Comparison of ENCODE assay signal across 23 cellular contexts in genomic region chr3:88809993-88810392, GRCh38.
DNase-seq lines count a peak whose midpoint lies in the region; ATAC-seq and TF ChIP-seq lines count a peak whose summit lies in the region.
"Had no signal": no experiment of that assay in that cellular context is flagged by ENCODE, and none has a peak within 500 bp of the region (broad histone marks: within the 10 kb centered on the region; RNA-seq: fewer than 3 reads in every experiment).

No MANE protein-coding gene starts in this region.

- no peaks in the 10 kb centered on the region for H3K9me3 Mint-ChIP-seq in mesothelial cell of epicardium
- H3K9me3 Mint-ChIP-seq in activated CD8-positive, alpha-beta memory T cell treated with anti-CD3 and anti-CD28 coated beads, Interleukin-2, amount 10 ng/mL, durations not matched to agents 7 days and 5 days (ENCODE audit: low read depth), result peaks cover 8% of the 10 kb centered on the region
- H3K9me3 Mint-ChIP-seq: activated naive CD4-positive, alpha-beta T cell treated with anti-CD3 and anti-CD28 coated beads for 36 hours had no signal

- ATAC-seq in GM21529 (IDR thresholded peaks at IDR 0.05; ENCODE audit: unreplicated experiment) (no peak), GM19351 (IDR thresholded peaks at IDR 0.05; ENCODE audit: unreplicated experiment) (no peak)
- ATAC-seq in activated CD8-positive, alpha-beta memory T cell treated with anti-CD3 and anti-CD28 coated beads, Interleukin-2, amount 10 ng/mL, durations not matched to agents 7 days and 5 days, result no peak
- ATAC-seq: GM12878, HCT116, lower lobe of right lung, SK-N-SH treated with all-trans-retinoic acid at 6 μM for 48 hours had no signal

- H3K4me3 ChIP-seq in AG10803 (ENCODE audit: low read length) (no peak overlapping the region), cardiac fibroblast (replicated peaks in 1 of 2; ENCODE audit: low read depth in 2 of 2, low read length in 2 of 2) (no peak overlapping the region)
- H3K4me3 ChIP-seq: GM12878, heart right ventricle, lower lobe of right lung, right atrium auricular region, suprapubic skin had no signal

- peak overlapping the region; percentile 34 for H3K27ac Mint-ChIP-seq in mesothelial cell of epicardium
- no peak overlapping the region for H3K27ac Mint-ChIP-seq in activated CD8-positive, alpha-beta memory T cell treated with anti-CD3 and anti-CD28 coated beads, Interleukin-2, amount 10 ng/mL, durations not matched to agents 7 days and 5 days
- H3K27ac Mint-ChIP-seq: activated naive CD4-positive, alpha-beta T cell treated with anti-CD3 and anti-CD28 coated beads for 36 hours; T-helper 2 cell treated with Interferon-gamma antibody and Interleukin-4, amounts not matched to agents 5 μg/mL and 100 μg/mL, for 36 hours had no signal

- CTCF ChIA-PET in activated CD8-positive, alpha-beta memory T cell treated with anti-CD3 and anti-CD28 coated beads, Interleukin-2, amount 10 ng/mL, durations not matched to agents 7 days and 5 days (lab: Charles Lee), result no interaction called here

- no peak for TF ChIP-seq CTCF in AG10803 (conservative IDR thresholded peaks at IDR 0.05; ENCODE audit: low read length)
- TF ChIP-seq CTCF in cardiac fibroblast (IDR thresholded peaks at IDR 0.05; ENCODE audit: low read depth, low read length), result no peak
- no peak for TF ChIP-seq CTCF in mesothelial cell of epicardium (IDR thresholded peaks at IDR 0.05; ENCODE audit: unreplicated experiment)

- H3K27me3 Mint-ChIP-seq in mesothelial cell of epicardium (ENCODE audit: low read depth), result no peaks in the 10 kb centered on the region
- no peaks in the 10 kb centered on the region for H3K27me3 Mint-ChIP-seq in activated CD8-positive, alpha-beta memory T cell treated with anti-CD3 and anti-CD28 coated beads, Interleukin-2, amount 10 ng/mL, durations not matched to agents 7 days and 5 days

- peak; percentile 8 for DNase-seq in AG10803 (ENCODE audit: low read depth)
- DNase-seq in OCI-M1 (lab: John Stamatoyannopoulos, UW), result peak; percentile 57
- peak; percentile 10 to 58 for DNase-seq in cardiac fibroblast (ENCODE audit: low read depth in 2 of 2)
- no peak for DNase-seq in mesothelial cell of epicardium (ENCODE audit: low spot score in 2 of 2, unreplicated experiment in 2 of 2)
- DNase-seq in NCI-H2081 treated with DMSO at 0.1 percent for 48 hours (lab: John Stamatoyannopoulos, UW), result no peak
- DNase-seq in activated CD8-positive, alpha-beta memory T cell treated with anti-CD3 and anti-CD28 coated beads, Interleukin-2, amount 10 ng/mL, durations not matched to agents 7 days and 5 days, result no peak
- DNase-seq: activated naive CD4-positive, alpha-beta T cell treated with anti-CD3 and anti-CD28 coated beads for 36 hours; activated T-cell treated with anti-CD3 and anti-CD28 coated beads, Interleukin-2, amount 50 U/mL, for 48 hours; anterior cingulate cortex; DMS 273 treated with DMSO at 0.1 percent for 48 hours; GF-D8; lower lobe of right lung; NCI-H1417; NCI-H2107 had no signal

- peaks cover 19% of the 10 kb centered on the region for H3K4me1 Mint-ChIP-seq in mesothelial cell of epicardium
- no peaks in the 10 kb centered on the region for H3K4me1 Mint-ChIP-seq in activated CD8-positive, alpha-beta memory T cell treated with anti-CD3 and anti-CD28 coated beads, Interleukin-2, amount 10 ng/mL, durations not matched to agents 7 days and 5 days

- H3K36me3 Mint-ChIP-seq in mesothelial cell of epicardium, result no peaks in the 10 kb centered on the region
- H3K36me3 Mint-ChIP-seq in activated CD8-positive, alpha-beta memory T cell treated with anti-CD3 and anti-CD28 coated beads, Interleukin-2, amount 10 ng/mL, durations not matched to agents 7 days and 5 days, result no peaks in the 10 kb centered on the region

- no peak overlapping the region for H3K4me3 Mint-ChIP-seq in mesothelial cell of epicardium
- no peak overlapping the region for H3K4me3 Mint-ChIP-seq in activated CD8-positive, alpha-beta memory T cell treated with anti-CD3 and anti-CD28 coated beads, Interleukin-2, amount 10 ng/mL, durations not matched to agents 7 days and 5 days
- H3K4me3 Mint-ChIP-seq: activated naive CD4-positive, alpha-beta T cell treated with anti-CD3 and anti-CD28 coated beads for 36 hours; T-helper 2 cell treated with Interferon-gamma antibody and Interleukin-4, amounts not matched to agents 5 μg/mL and 100 μg/mL, for 36 hours had no signal

Comparison
In these comparisons a context has a peak if more than half of its experiments do, and no peak if none do; other contexts are left out.
1. DNase-seq: peak in AG10803 (single experiment), OCI-M1 (single experiment) and cardiac fibroblast (2 of 2); none in mesothelial cell of epicardium (0 of 2), NCI-H2081 treated with DMSO at 0.1 percent for 48 hours (single experiment) and activated CD8-positive, alpha-beta memory T cell treated with anti-CD3 and anti-CD28 coated beads, Interleukin-2, amount 10 ng/mL, durations not matched to agents 7 days and 5 days (single experiment).